ENCODE assay signal across 8 cellular contexts in genomic region chr11:65426839-65427690, GRCh38. TPM values are rescaled to one million over a fixed set of nuclear protein-coding genes. Genes with fewer than 3 reads are reported as not detected.
A peak's percentile ranks its signal among the peaks of the same experiment; 100 is the strongest.
DNase-seq lines count a peak whose midpoint lies in the region; ATAC-seq and TF ChIP-seq lines count a peak whose summit lies in the region.

No MANE protein-coding gene starts in this region.

- H3K4me1 ChIP-seq in heart left ventricle (peaks cover 0 to 57% (median 48%) of the 10 kb centered on the region in 12 donors), sigmoid colon (peaks cover 0 to 59% (median 55%) of the 10 kb centered on the region in 4 donors)

- ATAC-seq in heart left ventricle (peak in 3 of 4 donors; percentile 0 to 2 (median 1)), HG03432 (IDR thresholded peaks at IDR 0.05; ENCODE audit: unreplicated experiment) (no peak), GM21515 (IDR thresholded peaks at IDR 0.05; ENCODE audit: unreplicated experiment) (no peak)

- H3K27ac Mint-ChIP-seq in activated naive CD4-positive, alpha-beta T cell treated with anti-CD3 and anti-CD28 coated beads, Interleukin-2, amount 50 U/mL, for 24 hours, result peak overlapping the region; percentile 97

- no peaks in the 10 kb centered on the region for H3K9me3 ChIP-seq in heart left ventricle
- H3K9me3 ChIP-seq in sigmoid colon, result no peaks in the 10 kb centered on the region

- H3K27me3 ChIP-seq in heart left ventricle (no peaks in the 10 kb centered on the region), sigmoid colon (no peaks in the 10 kb centered on the region)

- DNase-seq in DMS 273 treated with DMSO at 0.1 percent for 48 hours (lab: John Stamatoyannopoulos, UW) (peak; percentile 58), NAMALWA (ENCODE audit: low spot score) (peak; percentile 61), heart left ventricle (peak in 2 of 5 donors; percentile 32 to 39), sigmoid colon (peak; percentile 81), DMS114 treated with DMSO at 0.1 percent for 48 hours (lab: John Stamatoyannopoulos, UW; ENCODE audit: unreplicated experiment) (no peak)

- TF ChIP-seq EP300 in sigmoid colon (IDR thresholded peaks at IDR 0.05), result no peak

- peaks cover 31% of the 10 kb centered on the region for H3K36me3 Mint-ChIP-seq in activated naive CD4-positive, alpha-beta T cell treated with anti-CD3 and anti-CD28 coated beads, Interleukin-2, amount 50 U/mL, for 24 hours

- TF ChIP-seq CTCF in heart left ventricle (IDR thresholded peaks at IDR 0.05), result no peak
- no peak for TF ChIP-seq CTCF in sigmoid colon (IDR thresholded peaks at IDR 0.05)

- no peaks in the 10 kb centered on the region for H3K27me3 Mint-ChIP-seq in activated naive CD4-positive, alpha-beta T cell treated with anti-CD3 and anti-CD28 coated beads, Interleukin-2, amount 50 U/mL, for 24 hours

- H3K36me3 ChIP-seq in heart left ventricle (peaks cover 9 to 83% (median 53%) of the 10 kb centered on the region in 9 donors), sigmoid colon (peaks cover 8 to 53% (median 30%) of the 10 kb centered on the region in 4 donors)

- peak overlapping the region; percentile 5 to 100 (median 100) for H3K27ac ChIP-seq in heart left ventricle
- peak overlapping the region; percentile 97 to 100 (median 100) for H3K27ac ChIP-seq in sigmoid colon

- peak overlapping the region; percentile 75 to 96 (median 91) for H3K4me3 ChIP-seq in heart left ventricle
- H3K4me3 ChIP-seq in sigmoid colon, result peak overlapping the region; percentile 74 to 88 (median 78)

- intact Hi-C loops in heart left ventricle (cut with DNase I) (no loop called here), sigmoid colon (cut with DNase I) (no loop called here)

- peak; percentile 35 to 40 for TF ChIP-seq POLR2A in heart left ventricle (IDR thresholded peaks at IDR 0.05)
- peak; percentile 18 to 52 for TF ChIP-seq POLR2A in sigmoid colon (IDR thresholded peaks at IDR 0.05)

- peaks cover 56% of the 10 kb centered on the region for H3K4me1 Mint-ChIP-seq in activated naive CD4-positive, alpha-beta T cell treated with anti-CD3 and anti-CD28 coated beads, Interleukin-2, amount 50 U/mL, for 24 hours

- WGBS in heart left ventricle, 4 donors, result 2 to 12% (median 3%) methylated on average over 7 to 10 of the region's 10 CpGs
- 18 to 42% methylated on average over 10 of the region's 10 CpGs for WGBS in sigmoid colon, 2 donors

- peak overlapping the region; percentile 96 for H3K4me3 Mint-ChIP-seq in activated naive CD4-positive, alpha-beta T cell treated with anti-CD3 and anti-CD28 coated beads, Interleukin-2, amount 50 U/mL, for 24 hours

- H3K9me3 Mint-ChIP-seq in activated naive CD4-positive, alpha-beta T cell treated with anti-CD3 and anti-CD28 coated beads, Interleukin-2, amount 50 U/mL, for 24 hours, result no peaks in the 10 kb centered on the region

RNA-seq across cellular contexts. Expression of gene NEAT1, which starts 4.5 kb away (rescaled TPM):
- total RNA-seq in heart left ventricle, result 100 to 1,000 TPM in 7 of 9 donors, 10 to 100 TPM in 2; 17.0 to 760 (median 507) TPM
- 100 to 1,000 TPM; 104 to 532 TPM for polyA plus RNA-seq in heart left ventricle
- 100 to 1,000 TPM; 142 to 573 (median 268) TPM for total RNA-seq in sigmoid colon
- polyA plus RNA-seq in sigmoid colon, result 100 to 1,000 TPM in 1 of 3 donors, 10 to 100 TPM in 2; 26.8 to 587 (median 78.7) TPM

RNA-seq across cellular contexts. Expression of gene FRMD8, which starts 40.6 kb away (rescaled TPM):
- total RNA-seq in heart left ventricle (10 to 100 TPM in 7 of 9 donors, 1 to 10 TPM in 2; 6.1 to 24.1 (median 11.3) TPM), sigmoid colon (10 to 100 TPM; 10.7 to 27.5 (median 15.6) TPM)
- polyA plus RNA-seq in heart left ventricle (10 to 100 TPM in 1 of 2 donors, 1 to 10 TPM in 1; 8.0 to 16.3 TPM), sigmoid colon (10 to 100 TPM; 21.6 to 29.0 (median 25.2) TPM)

RNA-seq across cellular contexts. Expression of gene SLC25A45, which starts 44.6 kb away (rescaled TPM):
- total RNA-seq in heart left ventricle, result 10 to 100 TPM in 1 of 9 donors, 1 to 10 TPM in 8; 3.8 to 11.6 (median 6.6) TPM
- polyA plus RNA-seq in heart left ventricle, result 1 to 10 TPM; 3.8 to 6.6 TPM
- total RNA-seq in sigmoid colon, result 1 to 10 TPM; 2.5 to 8.9 (median 6.0) TPM
- 10 to 100 TPM in 1 of 3 donors, 1 to 10 TPM in 2; 1.2 to 12.8 (median 2.5) TPM for polyA plus RNA-seq in sigmoid colon

Comparison
In these comparisons a context has a peak if more than half of its experiments do, and no peak if none do; other contexts are left out.
1. ATAC-seq: peak in heart left ventricle (3 of 4); none in HG03432 (single experiment) and GM21515 (single experiment).